ENCODE assay signal across 34 cellular contexts in genomic region chr1:22595108-22595507, GRCh38. TPM values are rescaled to one million over a fixed set of nuclear protein-coding genes. Genes with fewer than 3 reads are reported as not detected.
"Had no signal": no experiment of that assay in that cellular context is flagged by ENCODE, and none has a peak within 500 bp of the region (broad histone marks: within the 10 kb centered on the region; RNA-seq: fewer than 3 reads in every experiment).

No MANE protein-coding gene starts in this region.

- H3K4me1 ChIP-seq: neural progenitor cell, parathyroid adenoma, psoas muscle, spleen, suprapubic skin, testis, tibial artery, transverse colon, upper lobe of right lung, uterus had no signal

- H2AFZ ChIP-seq: neural progenitor cell, parathyroid adenoma had no signal

- H3K79me2 ChIP-seq: parathyroid adenoma had no signal

- H3K4me3 ChIP-seq: neural progenitor cell, psoas muscle, skin epidermis, smooth muscle cell, spleen, suprapubic skin, testis, tibial artery, transverse colon, upper lobe of right lung, uterus had no signal

- H3K36me3 ChIP-seq: neural progenitor cell, neutrophil, spleen, suprapubic skin, tibial artery, transverse colon, upper lobe of right lung, uterus had no signal

- H3K9ac ChIP-seq: neural progenitor cell, parathyroid adenoma had no signal

- H3K4me2 ChIP-seq: neural progenitor cell, smooth muscle cell had no signal

- H3K27me3 ChIP-seq: testis, uterus had no signal

- ATAC-seq: naive thymus-derived CD4-positive, alpha-beta T cell; natural killer cell; psoas muscle; right cardiac atrium; sciatic nerve; stimulated activated memory B cell treated with anti-CD40 and anti-IgM and Interleukin-4, amounts not matched to agents 10 μg/mL and 1 μg/mL and 100 μg/mL, for 72 hours; stimulated activated naive CD8-positive, alpha-beta T cell treated with anti-CD3 and anti-CD28 coated beads, Interleukin-15, amount 100 ng/mL, for 72 hours; stimulated activated naive CD8-positive, alpha-beta T cell treated with anti-CD3 and anti-CD28 coated beads, Interleukin-15, Interleukin-2, amounts not matched to agents 100 U/mL and 50 U/mL, for 24 hours had no signal

- H3K27ac ChIP-seq: neural progenitor cell, neutrophil, parathyroid adenoma, psoas muscle, skin epidermis, spleen, suprapubic skin, testis, tibial artery, transverse colon, upper lobe of right lung, uterus had no signal

- DNase-seq: naive thymus-derived CD4-positive, alpha-beta T cell; natural killer cell; nucleus accumbens; right cardiac atrium; spleen; stimulated activated CD4-positive, alpha-beta T cell treated with anti-CD3 and anti-CD28 coated beads, Interleukin-12 subunit alpha, Interleukin-12 subunit beta, amount 100 ng/mL, for 4 hours; stimulated activated CD4-positive, alpha-beta T cell treated with anti-CD3 and anti-CD28 coated beads, Interleukin-1b, Interleukin-23, amount 100 ng/mL, for 48 hours; stimulated activated CD4-positive, alpha-beta T cell treated with anti-CD3 and anti-CD28 coated beads, Interleukin-4, amount 100 ng/mL, for 1 hour; stimulated activated CD4-positive, alpha-beta T cell treated with anti-CD3 and anti-CD28 coated beads, Interleukin-4, amount 100 ng/mL, for 4 hours; stimulated activated CD8-positive, alpha-beta memory T cell treated with anti-CD3 and anti-CD28 coated beads, Interleukin-4, amount 100 ng/mL, for 48 hours; stimulated activated naive CD4-positive, alpha-beta T cell; stimulated activated naive CD8-positive, alpha-beta T cell treated with anti-CD3 and anti-CD28 coated beads, Interleukin-15, amount 100 ng/mL, for 72 hours; stimulated activated naive CD8-positive, alpha-beta T cell treated with anti-CD3 and anti-CD28 coated beads, Interleukin-15, Interleukin-2, amounts not matched to agents 100 U/mL and 50 U/mL, for 24 hours; substantia nigra; testis; tibial artery; transverse colon; upper lobe of right lung; uterus had no signal

- H3K9me3 ChIP-seq: neutrophil, psoas muscle, spleen, suprapubic skin, testis, tibial artery, transverse colon, upper lobe of right lung, uterus had no signal

RNA-seq across cellular contexts. Expression of gene EPHA8, which starts 31.8 kb away (rescaled TPM):
- total RNA-seq: naive thymus-derived CD4-positive, alpha-beta T cell; natural killer cell; omental fat pad; psoas muscle; renal cortical epithelial cell; right cardiac atrium; sciatic nerve; smooth muscle cell; transverse colon; upper lobe of right lung; urinary bladder had no signal
- polyA plus RNA-seq: naive thymus-derived CD4-positive, alpha-beta T cell; right cardiac atrium; smooth muscle cell; urinary bladder had no signal

RNA-seq across cellular contexts. Expression of gene C1QA, which starts 41.3 kb away (rescaled TPM):
- total RNA-seq: osteocyte, progenitor cell of endocrine pancreas, renal cortical epithelial cell, smooth muscle cell had no signal
- polyA plus RNA-seq: naive thymus-derived CD4-positive, alpha-beta T cell; neural cell; smooth muscle cell had no signal

RNA-seq across cellular contexts. Expression of gene C1QC, which starts 48.3 kb away (rescaled TPM):
- total RNA-seq: osteocyte, progenitor cell of endocrine pancreas, renal cortical epithelial cell, smooth muscle cell had no signal
- polyA plus RNA-seq: naive thymus-derived CD4-positive, alpha-beta T cell; neural cell; smooth muscle cell had no signal

RNA-seq across cellular contexts. Expression of gene C1QB, which starts 57.9 kb away (rescaled TPM):
- total RNA-seq: osteocyte, progenitor cell of endocrine pancreas, renal cortical epithelial cell, smooth muscle cell had no signal
- polyA plus RNA-seq: naive thymus-derived CD4-positive, alpha-beta T cell; neural cell; smooth muscle cell had no signal
